Comparison of ENCODE assay signal across 22 cellular contexts in the genomic region with DNA sequence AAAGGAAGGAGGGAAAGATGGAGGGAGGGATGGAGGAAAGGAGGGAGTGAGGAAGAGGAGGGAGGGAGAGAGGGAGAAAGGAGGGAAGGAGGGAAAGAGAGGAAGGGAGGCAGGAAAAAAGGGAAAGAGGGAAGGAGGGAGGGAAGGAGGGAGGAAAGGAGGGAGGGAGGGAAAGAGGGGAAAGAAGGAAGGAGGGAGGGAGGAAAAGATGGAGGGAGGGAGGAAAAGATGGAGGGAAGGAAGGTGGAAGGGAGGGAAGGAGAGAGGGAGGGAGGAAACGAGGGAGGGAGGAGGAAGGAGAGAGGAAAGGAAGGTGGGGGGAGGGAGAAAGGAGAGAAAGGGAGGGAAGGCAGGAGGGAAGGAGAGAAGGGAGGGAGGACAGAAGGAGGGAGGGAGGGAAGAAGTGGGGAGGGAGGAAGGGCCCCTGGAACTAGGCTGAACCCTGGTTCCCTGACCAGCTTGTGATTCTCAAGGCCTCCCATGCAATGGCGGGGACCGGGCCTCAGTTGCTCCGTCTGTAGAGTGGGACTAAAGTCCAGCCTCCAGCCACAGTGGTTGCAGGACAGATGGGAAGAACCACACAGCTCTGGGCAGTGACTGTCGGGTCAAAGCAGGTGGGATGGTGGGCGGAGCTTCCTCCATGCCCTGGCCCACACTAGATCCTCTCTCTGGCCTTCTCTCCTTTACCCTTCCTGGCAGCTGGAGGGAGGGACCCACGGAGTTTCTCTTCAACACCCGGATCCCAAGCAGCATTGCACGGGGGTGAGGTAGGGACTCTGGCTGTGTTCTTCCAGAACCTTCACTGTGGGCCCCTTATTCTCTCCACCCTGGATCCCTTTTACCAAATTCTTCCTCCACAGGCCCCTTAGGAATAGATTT. TPM values are rescaled to one million over a fixed set of nuclear protein-coding genes. Genes with fewer than 3 reads are reported as not detected.
A peak's percentile ranks its signal among the peaks of the same experiment; 100 is the strongest.
DNase-seq lines count a peak whose midpoint lies in the region; TF ChIP-seq lines count a peak whose summit lies in the region.
"Had no signal": no experiment of that assay in that cellular context is flagged by ENCODE, and none has a peak within 500 bp of the region (broad histone marks: within the 10 kb centered on the region; RNA-seq: fewer than 3 reads in every experiment).

No MANE protein-coding gene starts in this region.

- peak overlapping the region; percentile 2; the same call in 1 of the 2 replicates for H3K27ac ChIP-seq in RWPE1
- peak overlapping the region in 3 of 4 donors; percentile 27 to 52 (median 50) for H3K27ac ChIP-seq in esophagus squamous epithelium
- H3K27ac ChIP-seq in rectal smooth muscle tissue (ENCODE audit: low read depth, low read length) = peak overlapping the region; percentile 60
- no peak overlapping the region for H3K27ac ChIP-seq in PC-9

- 72 to 83% methylated on average over 8 to 9 of the region's 9 CpGs for WGBS in esophagus squamous epithelium, 2 donors

- H3K4me3 Mint-ChIP-seq in Calu3 (ENCODE audit: low read depth, unreplicated experiment) = no peak overlapping the region
- H3K4me3 Mint-ChIP-seq: activated CD4-positive, alpha-beta T cell treated with anti-CD3 and anti-CD28 coated beads, Interleukin-2, amount 10 ng/mL, durations not matched to agents 7 days and 5 days; CD14-positive monocyte; T-helper 17 cell had no signal

- H4K20me1 ChIP-seq in PC-9 (ENCODE audit: insufficient read depth) = no peaks in the 10 kb centered on the region

- H3F3A ChIP-seq in PC-9 (ENCODE audit: insufficient read depth, low read depth) = peaks cover 29% of the 10 kb centered on the region; the same call in 1 of the 2 replicates

- intact Hi-C loops in Calu3 (cut with micrococcal nuclease; ENCODE audit: unreplicated experiment) (no loop called here), esophagus squamous epithelium (cut with DNase I) (no loop called here), PC-9 (cut with micrococcal nuclease; ENCODE audit: unreplicated experiment) (no loop called here)

- peaks cover 49% of the 10 kb centered on the region for H3K4me1 Mint-ChIP-seq in Calu3 (ENCODE audit: low read depth, unreplicated experiment)

- H3K27me3 Mint-ChIP-seq in Calu3 (ENCODE audit: unreplicated experiment) = peaks cover 2% of the 10 kb centered on the region
- H3K27me3 Mint-ChIP-seq: T-helper 17 cell had no signal

- no peak overlapping the region for H2AFZ ChIP-seq in PC-9

- no peak overlapping the region for H3K4me3 ChIP-seq in esophagus squamous epithelium
- no peak overlapping the region for H3K4me3 ChIP-seq in rectal smooth muscle tissue (ENCODE audit: low read length)
- H3K4me3 ChIP-seq in PC-9 = no peak overlapping the region
- H3K4me3 ChIP-seq: mucosa of descending colon, testis had no signal

- POLR2A ChIA-PET in RWPE1 (lab: Yijun Ruan, JAX; ENCODE audit: low non-redundant PET) (no interaction called here), PC-9 (lab: Charles Lee; ENCODE audit: unreplicated experiment) (no interaction called here)

- DNase-seq in Calu3 (peak; percentile 36), RWPE1 (ENCODE audit: low spot score) (no peak), esophagus squamous epithelium (lab: John Stamatoyannopoulos, UW) (no peak), anterior cingulate cortex (lab: John Stamatoyannopoulos, UW) (no peak), globus pallidus (ENCODE audit: low spot score) (no peak), PC-9 (no peak)
- no peak for DNase-seq in effector CD4-positive, alpha-beta T cell
- DNase-seq: activated CD4-positive, alpha-beta T cell treated with anti-CD3 and anti-CD28 coated beads, Interleukin-2, amount 10 ng/mL, durations not matched to agents 7 days and 5 days; activated CD8-positive, alpha-beta memory T cell treated with anti-CD3 and anti-CD28 coated beads, Interleukin-2, amount 50 U/mL, for 48 hours; activated effector memory CD4-positive, alpha-beta T cell treated with anti-CD3 and anti-CD28 coated beads, Interleukin-2, amount 50 U/mL, for 16 hours; central memory CD4-positive, alpha-beta T cell; DMS 273 treated with DMSO at 0.1 percent for 48 hours; glutamatergic neuron; mucosa of descending colon; NCI-H82; nucleus accumbens; PC-3; stimulated activated CD4-positive, alpha-beta T cell treated with anti-CD3 and anti-CD28 coated beads, Interleukin-15, amount 100 ng/mL, for 24 hours; T-helper 17 cell had no signal

- H3K9me3 ChIP-seq in esophagus squamous epithelium (no peaks in the 10 kb centered on the region), PC-9 (ENCODE audit: insufficient read depth, low read depth) (no peaks in the 10 kb centered on the region)
- H3K9me3 ChIP-seq: mucosa of descending colon, testis had no signal

- no peaks in the 10 kb centered on the region for H3K9me3 Mint-ChIP-seq in Calu3 (ENCODE audit: low read depth, unreplicated experiment)
- H3K9me3 Mint-ChIP-seq: activated CD4-positive, alpha-beta T cell treated with anti-CD3 and anti-CD28 coated beads, Interleukin-2, amount 10 ng/mL, durations not matched to agents 7 days and 5 days had no signal

- TF ChIP-seq POLR2A in esophagus squamous epithelium (IDR thresholded peaks at IDR 0.05) = no peak

- TF ChIP-seq CTCF in Calu3 (IDR thresholded peaks at IDR 0.05; ENCODE audit: unreplicated experiment) = no peak
- no peak for TF ChIP-seq CTCF in RWPE1 (conservative IDR thresholded peaks at IDR 0.05; ENCODE audit: low read depth)
- no peak for TF ChIP-seq CTCF in esophagus squamous epithelium (IDR thresholded peaks at IDR 0.05)
- no peak for TF ChIP-seq CTCF in PC-9 (conservative IDR thresholded peaks at IDR 0.05)

- H3K4me2 ChIP-seq in PC-9 = no peak overlapping the region

- peaks cover 0 to 35% (median 0%) of the 10 kb centered on the region in 4 donors for H3K27me3 ChIP-seq in esophagus squamous epithelium
- H3K27me3 ChIP-seq in rectal smooth muscle tissue (ENCODE audit: control insufficient read depth, insufficient read depth, low read length) = no peaks in the 10 kb centered on the region
- no peaks in the 10 kb centered on the region for H3K27me3 ChIP-seq in PC-9 (ENCODE audit: insufficient read depth, low read depth)
- H3K27me3 ChIP-seq: testis had no signal

- BruUV-seq in Calu3 (replicated peaks; lab: Mats Ljungman, UMichigan) = no TSS peak
- BruUV-seq in PC-9 (replicated peaks; lab: Mats Ljungman, UMichigan) = no TSS peak

- no peaks in the 10 kb centered on the region for H3K36me3 ChIP-seq in esophagus squamous epithelium
- H3K36me3 ChIP-seq in rectal smooth muscle tissue (ENCODE audit: control insufficient read depth, insufficient read depth, low read length) = no peaks in the 10 kb centered on the region
- no peaks in the 10 kb centered on the region for H3K36me3 ChIP-seq in PC-9 (ENCODE audit: low read depth)

- H3K4me1 ChIP-seq in esophagus squamous epithelium = peaks cover 27 to 69% (median 29%) of the 10 kb centered on the region in 3 donors
- peaks cover 7% of the 10 kb centered on the region for H3K4me1 ChIP-seq in rectal smooth muscle tissue (ENCODE audit: control insufficient read depth, insufficient read depth, low read length)
- peaks cover 7% of the 10 kb centered on the region for H3K4me1 ChIP-seq in PC-9 (replicated peaks; ENCODE audit: insufficient read depth)

- peaks cover 5% of the 10 kb centered on the region; the same call in 1 of the 2 replicates for H3K79me2 ChIP-seq in PC-9 (ENCODE audit: low read depth)

- no peaks in the 10 kb centered on the region for H3K9me2 ChIP-seq in PC-9 (ENCODE audit: insufficient read depth)

- CTCF ChIA-PET in Calu3 (lab: Charles Lee) = interaction anchor here (0.6 to 1.6 kb wide), 10 partner anchors 9 to 1440 kb away, joined by 3 to 8 read pairs (median 4); no protein-coding TSS in a partner anchor
- CTCF ChIA-PET in RWPE1 (lab: Yijun Ruan, JAX) = interaction anchor here (0.5 to 0.7 kb wide), 2 partner anchors 25 to 159 kb away, joined by 3 to 6 read pairs; no protein-coding TSS in a partner anchor
- CTCF ChIA-PET in PC-9 (lab: Charles Lee) = interaction anchor here (0.7 kb wide), 1 partner anchor 97 kb away, joined by 3 read pairs; no protein-coding TSS in a partner anchor

- peaks cover 24% of the 10 kb centered on the region for H3K36me3 Mint-ChIP-seq in Calu3 (ENCODE audit: insufficient read depth, unreplicated experiment)
- H3K36me3 Mint-ChIP-seq: CD14-positive monocyte had no signal

- H3K9ac ChIP-seq in rectal smooth muscle tissue (ENCODE audit: low read length) = no peak overlapping the region

- peak overlapping the region; percentile 34 for H3K27ac Mint-ChIP-seq in Calu3 (ENCODE audit: unreplicated experiment)
- H3K27ac Mint-ChIP-seq: activated CD4-positive, alpha-beta T cell treated with anti-CD3 and anti-CD28 coated beads, Interleukin-2, amount 10 ng/mL, durations not matched to agents 7 days and 5 days; CD14-positive monocyte; T-helper 17 cell had no signal

RNA-seq across cellular contexts. Expression of gene TTYH3, which starts 4.3 kb away (rescaled TPM):
- 167 and 187 TPM in 2 replicates for total RNA-seq in Calu3 (2022)
- 10 to 100 TPM in 2 of 4 donors, 1 to 10 TPM in 2; 4.7 to 23.1 (median 10.2) TPM for total RNA-seq in esophagus squamous epithelium
- total RNA-seq in PC-9 (2021) = 109 and 114 TPM in 2 replicates
